In the genomic region with DNA sequence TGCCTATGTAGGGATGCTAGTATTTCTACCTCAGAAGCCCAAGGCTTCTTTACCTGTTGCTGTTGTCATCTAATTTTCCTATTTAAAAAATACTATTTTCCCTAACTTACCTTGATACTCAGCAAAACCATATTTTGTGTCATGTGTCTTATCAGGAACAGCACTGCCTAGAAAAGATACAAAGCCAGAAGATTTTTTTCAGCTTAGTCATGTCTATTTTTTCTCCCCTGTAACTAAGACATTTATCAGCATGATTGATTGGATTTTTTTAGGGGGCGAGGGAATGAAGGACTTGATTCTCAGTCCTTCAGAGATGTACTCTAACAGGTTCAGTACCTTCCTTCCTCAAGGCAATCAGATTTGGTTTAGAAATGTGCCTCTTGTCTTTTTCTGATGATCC, we compare ENCODE assay signal across 9 cellular contexts. TPM values are rescaled to one million over a fixed set of nuclear protein-coding genes. Genes with fewer than 3 reads are reported as not detected.
DNase-seq lines count a peak whose midpoint lies in the region; ATAC-seq and TF ChIP-seq lines count a peak whose summit lies in the region.
"Had no signal": no experiment of that assay in that cellular context is flagged by ENCODE, and none has a peak within 500 bp of the region (broad histone marks: within the 10 kb centered on the region; RNA-seq: fewer than 3 reads in every experiment).

No MANE protein-coding gene starts in this region.

- H3K27me3 Mint-ChIP-seq in T-cell, result no peaks in the 10 kb centered on the region
- no peaks in the 10 kb centered on the region for H3K27me3 Mint-ChIP-seq in stimulated activated memory B cell treated with anti-CD40 and anti-IgM and Interleukin-4, amounts not matched to agents 10 μg/mL and 1 μg/mL and 100 μg/mL, for 72 hours

- H3K36me3 Mint-ChIP-seq in T-cell, result peaks cover 18% of the 10 kb centered on the region
- H3K36me3 Mint-ChIP-seq in stimulated activated memory B cell treated with anti-CD40 and anti-IgM and Interleukin-4, amounts not matched to agents 10 μg/mL and 1 μg/mL and 100 μg/mL, for 72 hours, result no peaks in the 10 kb centered on the region

- peaks cover 62 to 71% (median 63%) of the 10 kb centered on the region in 3 donors for H3K4me1 Mint-ChIP-seq in T-cell
- peaks cover 47% of the 10 kb centered on the region for H3K4me1 Mint-ChIP-seq in stimulated activated memory B cell treated with anti-CD40 and anti-IgM and Interleukin-4, amounts not matched to agents 10 μg/mL and 1 μg/mL and 100 μg/mL, for 72 hours

- TF ChIP-seq CTCF in fibroblast of mammary gland (conservative IDR thresholded peaks at IDR 0.05; ENCODE audit: control insufficient read depth, insufficient read depth, low read depth, low read length) (no peak), GM13976 (IDR thresholded peaks at IDR 0.05; ENCODE audit: borderline replicate concordance, control extremely low read depth, extremely low read depth, insufficient read depth, missing control alignments) (no peak)

- no peak for ATAC-seq in T-cell (replicated peaks in 1 of 4)
- ATAC-seq in stimulated activated memory B cell treated with anti-CD40 and anti-IgM and Interleukin-4, amounts not matched to agents 10 μg/mL and 1 μg/mL and 100 μg/mL, for 72 hours, result no peak
- ATAC-seq: left lobe of liver had no signal

- DNase-seq in HCEC 1CT, result peak; percentile 48
- no peak for DNase-seq in T-cell
- peak; percentile 18 for DNase-seq in fibroblast of mammary gland (ENCODE audit: low read depth)
- DNase-seq in GM13976 (ENCODE audit: low spot score), result no peak
- no peak for DNase-seq in NCI-H524 treated with DMSO at 0.1 percent for 48 hours (lab: John Stamatoyannopoulos, UW)
- DNase-seq in NCI-H146 treated with DMSO at 0.1 percent for 48 hours (lab: John Stamatoyannopoulos, UW; ENCODE audit: unreplicated experiment), result no peak
- DNase-seq: NCI-H510A treated with DMSO at 0.1 percent for 48 hours had no signal

- no peak overlapping the region for H3K4me3 ChIP-seq in fibroblast of mammary gland (ENCODE audit: control insufficient read depth, low read depth, low read length)

- no peaks in the 10 kb centered on the region for H3K9me3 Mint-ChIP-seq in T-cell
- H3K9me3 Mint-ChIP-seq in stimulated activated memory B cell treated with anti-CD40 and anti-IgM and Interleukin-4, amounts not matched to agents 10 μg/mL and 1 μg/mL and 100 μg/mL, for 72 hours, result no peaks in the 10 kb centered on the region

- in situ Hi-C loops in GM13976 (cut with MboI; ENCODE audit: low sequenced_read_pairs, unreplicated experiment), result no loop called here

- H3K4me3 Mint-ChIP-seq in T-cell, result peak overlapping the region; percentile 71 to 73 (median 71)
- H3K4me3 Mint-ChIP-seq in stimulated activated memory B cell treated with anti-CD40 and anti-IgM and Interleukin-4, amounts not matched to agents 10 μg/mL and 1 μg/mL and 100 μg/mL, for 72 hours, result no peak overlapping the region

- H3K27ac Mint-ChIP-seq in T-cell, result peak overlapping the region; percentile 86 to 95
- H3K27ac Mint-ChIP-seq in stimulated activated memory B cell treated with anti-CD40 and anti-IgM and Interleukin-4, amounts not matched to agents 10 μg/mL and 1 μg/mL and 100 μg/mL, for 72 hours, result peak overlapping the region; percentile 11

- CTCF ChIA-PET in T-cell (lab: Charles Lee), result no interaction called here

- POLR2A ChIA-PET in T-cell (lab: Charles Lee), result interaction anchor here in 1 of 2 donors (0.6 to 1.0 kb wide), 2 partner anchors 11 to 16 kb away, joined by 3 to 5 read pairs; no protein-coding TSS in a partner anchor

RNA-seq across cellular contexts. Expression of a gene that starts 3.5 kb away (rescaled TPM):
- 100 to 1,000 TPM; 460 to 628 (median 478) TPM for total RNA-seq in T-cell

RNA-seq across cellular contexts. Expression of a gene that starts 50.3 kb away (rescaled TPM):
- 10 to 100 TPM; 53.1 to 56.7 (median 54.6) TPM for total RNA-seq in T-cell

Comparison
In these comparisons a context has a peak if more than half of its experiments do, and no peak if none do; other contexts are left out.
1. DNase-seq: peak in HCEC 1CT (single experiment) and fibroblast of mammary gland (single experiment); none in T-cell (0 of 34), GM13976 (single experiment), NCI-H524 treated with DMSO at 0.1 percent for 48 hours (single experiment) and NCI-H146 treated with DMSO at 0.1 percent for 48 hours (single experiment).